ENCODE assay signal across 21 cellular contexts in the genomic region with DNA sequence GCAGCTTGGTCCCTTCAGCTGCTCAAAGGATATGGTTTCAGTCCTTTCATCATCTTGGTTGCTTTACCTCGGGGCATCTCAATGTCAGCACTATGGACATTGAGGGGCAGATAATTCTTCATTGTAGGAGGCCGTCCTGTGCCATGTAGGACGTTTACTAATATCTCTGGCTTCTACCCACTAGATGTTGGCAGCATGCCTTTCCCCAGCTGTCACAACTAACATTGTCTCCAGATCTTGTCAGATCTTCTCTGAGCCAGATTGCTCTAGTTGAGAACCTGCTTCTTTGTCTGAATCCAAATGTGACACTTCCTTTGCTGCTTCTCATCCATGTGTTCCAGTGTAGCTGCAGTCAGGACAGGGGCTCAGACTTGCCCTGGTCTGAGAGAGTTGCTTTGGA. TPM values are rescaled to one million over a fixed set of nuclear protein-coding genes. Genes with fewer than 3 reads are reported as not detected.
DNase-seq lines count a peak whose midpoint lies in the region; ATAC-seq and TF ChIP-seq lines count a peak whose summit lies in the region.
"Had no signal": no experiment of that assay in that cellular context is flagged by ENCODE, and none has a peak within 500 bp of the region (broad histone marks: within the 10 kb centered on the region; RNA-seq: fewer than 3 reads in every experiment).

No MANE protein-coding gene starts in this region.

- peak; percentile 71 for DNase-seq in MG63
- DNase-seq in central memory CD8-positive, alpha-beta T cell (ENCODE audit: low spot score in 2 of 2) = no peak
- peak in 24 of 49 donors; percentile 10 to 75 (median 25) for DNase-seq in substantia nigra (lab: John Stamatoyannopoulos, UW)
- DNase-seq in stimulated activated naive CD4-positive, alpha-beta T cell (lab: John Stamatoyannopoulos, UW) = no peak
- DNase-seq in type B pancreatic cell (ENCODE audit: extremely low spot score, unreplicated experiment) = no peak
- no peak for DNase-seq in ascending aorta (ENCODE audit: low spot score in 2 of 2)
- DNase-seq: activated CD4-positive, alpha-beta T cell treated with anti-CD3 and anti-CD28 coated beads, Interleukin-2, amount 10 ng/mL, durations not matched to agents 24 days and 14 days; activated T-cell treated with anti-CD3 and anti-CD28 coated beads, Interleukin-2, amount 50 U/mL, for 72 hours; aorta; CD4-positive, CD25-positive, alpha-beta regulatory T cell; DMS79 treated with DMSO at 0.1 percent for 48 hours; effector CD4-positive, alpha-beta T cell; HCEC 1CT; mesendoderm; NCI-H1092 treated with DMSO at 0.1 percent for 48 hours; small intestine; stomach; T1000 had no signal

- no peaks in the 10 kb centered on the region for H3K27me3 Mint-ChIP-seq in central memory CD8-positive, alpha-beta T cell
- H3K27me3 Mint-ChIP-seq in type B pancreatic cell = no peaks in the 10 kb centered on the region
- H3K27me3 Mint-ChIP-seq: activated CD4-positive, alpha-beta T cell treated with anti-CD3 and anti-CD28 coated beads, Interleukin-2, amount 10 ng/mL, durations not matched to agents 24 days and 14 days; CD4-positive, CD25-positive, alpha-beta regulatory T cell had no signal

- intact Hi-C loops in ascending aorta (cut with DNase I) = loop anchor here (5.0 kb wide), 1 partner anchor 676 kb away; no protein-coding TSS in a partner anchor

- peaks cover 23% of the 10 kb centered on the region for H3K36me3 ChIP-seq in MG63
- H3K36me3 ChIP-seq in ascending aorta = peaks cover 43 to 55% of the 10 kb centered on the region in 2 donors

- no peak overlapping the region for H3K4me3 Mint-ChIP-seq in central memory CD8-positive, alpha-beta T cell
- H3K4me3 Mint-ChIP-seq in type B pancreatic cell = no peak overlapping the region
- H3K4me3 Mint-ChIP-seq: activated CD4-positive, alpha-beta T cell treated with anti-CD3 and anti-CD28 coated beads, Interleukin-2, amount 10 ng/mL, durations not matched to agents 24 days and 14 days; activated T-cell treated with anti-CD3 and anti-CD28 coated beads, Interleukin-2, amount 50 U/mL, for 72 hours; CD4-positive, CD25-positive, alpha-beta regulatory T cell had no signal

- peak overlapping the region; percentile 19 for H3K27ac ChIP-seq in layer of hippocampus (ENCODE audit: low read depth, low read length)
- peak overlapping the region; percentile 79 for H3K27ac ChIP-seq in substantia nigra (ENCODE audit: low read depth, low read length, poor library complexity, severe bottlenecking)
- H3K27ac ChIP-seq in ascending aorta = no peak overlapping the region
- H3K27ac ChIP-seq: neutrophil had no signal

- TF ChIP-seq CTCF in type B pancreatic cell (conservative IDR thresholded peaks at IDR 0.05) (no peak), ascending aorta (IDR thresholded peaks at IDR 0.05) (no peak)

- H3K4me3 ChIP-seq in MG63 (no peak overlapping the region), ascending aorta (no peak overlapping the region)
- H3K4me3 ChIP-seq: stomach had no signal

- H3K27ac Mint-ChIP-seq in central memory CD8-positive, alpha-beta T cell (ENCODE audit: low read depth) = peak overlapping the region; percentile 38
- no peak overlapping the region for H3K27ac Mint-ChIP-seq in type B pancreatic cell
- H3K27ac Mint-ChIP-seq: activated CD4-positive, alpha-beta T cell treated with anti-CD3 and anti-CD28 coated beads, Interleukin-2, amount 10 ng/mL, durations not matched to agents 24 days and 14 days; activated T-cell treated with anti-CD3 and anti-CD28 coated beads, Interleukin-2, amount 50 U/mL, for 72 hours had no signal

- H3K27me3 ChIP-seq in MG63 (no peaks in the 10 kb centered on the region), layer of hippocampus (ENCODE audit: control insufficient read depth, insufficient read depth, low read length) (no peaks in the 10 kb centered on the region), ascending aorta (no peaks in the 10 kb centered on the region)
- H3K27me3 ChIP-seq: neutrophil, stomach had no signal

- H3K9me3 ChIP-seq in MG63 (no peaks in the 10 kb centered on the region), ascending aorta (no peaks in the 10 kb centered on the region)
- H3K9me3 ChIP-seq: neutrophil, stomach had no signal

- H3K36me3 Mint-ChIP-seq in central memory CD8-positive, alpha-beta T cell (ENCODE audit: insufficient read depth) = peaks cover 39% of the 10 kb centered on the region
- H3K36me3 Mint-ChIP-seq in type B pancreatic cell = peaks cover 14% of the 10 kb centered on the region

- no peaks in the 10 kb centered on the region for H3K4me1 ChIP-seq in ascending aorta

- no peaks in the 10 kb centered on the region for H3K9me3 Mint-ChIP-seq in central memory CD8-positive, alpha-beta T cell
- no peaks in the 10 kb centered on the region for H3K9me3 Mint-ChIP-seq in type B pancreatic cell
- H3K9me3 Mint-ChIP-seq: activated CD4-positive, alpha-beta T cell treated with anti-CD3 and anti-CD28 coated beads, Interleukin-2, amount 10 ng/mL, durations not matched to agents 24 days and 14 days; activated T-cell treated with anti-CD3 and anti-CD28 coated beads, Interleukin-2, amount 50 U/mL, for 72 hours; CD4-positive, CD25-positive, alpha-beta regulatory T cell had no signal

- H3K4me1 Mint-ChIP-seq in central memory CD8-positive, alpha-beta T cell = peaks cover 7% of the 10 kb centered on the region
- H3K4me1 Mint-ChIP-seq in type B pancreatic cell (ENCODE audit: unreplicated experiment) = peaks cover 4% of the 10 kb centered on the region

- no peak for ATAC-seq in central memory CD8-positive, alpha-beta T cell (replicated peaks; ENCODE audit: extremely low read depth, poor library complexity, severe bottlenecking)
- ATAC-seq in GM21390 (IDR thresholded peaks at IDR 0.05; ENCODE audit: unreplicated experiment) = no peak
- ATAC-seq: activated T-cell treated with anti-CD3 and anti-CD28 coated beads, Interleukin-2, amount 50 U/mL, for 72 hours had no signal

RNA-seq across cellular contexts. Expression of a gene that starts 10.3 kb away (rescaled TPM):
- total RNA-seq in MG63 (2014; rRNA removed; shearing (Covaris generic); ENCODE audit: low replicate concordance) = 76.3 and 127 TPM in 2 replicates
- total RNA-seq in type B pancreatic cell (ENCODE audit: low replicate concordance) = 102 and 115 TPM in 2 replicates
- total RNA-seq in ascending aorta = 61.6 TPM

RNA-seq across cellular contexts. Expression of a gene that starts 10.9 kb away (rescaled TPM):
- total RNA-seq in MG63 (2014; rRNA removed; shearing (Covaris generic); ENCODE audit: low replicate concordance) = 16.3 and 17.5 TPM in 2 replicates
- total RNA-seq in type B pancreatic cell (ENCODE audit: low replicate concordance) (14.5 and 28.4 TPM in 2 replicates), ascending aorta (110 TPM)

RNA-seq across cellular contexts. Expression of a gene that starts 40.6 kb away (rescaled TPM):
- total RNA-seq in MG63 (2014; rRNA removed; shearing (Covaris generic); ENCODE audit: low replicate concordance) = 18.4 and 24.9 TPM in 2 replicates
- total RNA-seq in type B pancreatic cell (ENCODE audit: low replicate concordance) = 20.2 and 21.1 TPM in 2 replicates
- 41.7 TPM for total RNA-seq in ascending aorta

RNA-seq across cellular contexts. Expression of a gene that starts 56.6 kb away (rescaled TPM):
- 15.7 and 21.7 TPM in 2 replicates for total RNA-seq in MG63 (2014; rRNA removed; shearing (Covaris generic); ENCODE audit: low replicate concordance)
- total RNA-seq in type B pancreatic cell (ENCODE audit: low replicate concordance) = 22.3 and 37.5 TPM in 2 replicates
- total RNA-seq in ascending aorta = 86.1 TPM

Comparison
In these comparisons a context has a peak if more than half of its experiments do, and no peak if none do; other contexts are left out.
1. H3K27ac ChIP-seq: peak in layer of hippocampus (single experiment) and substantia nigra (single experiment); none in ascending aorta (0 of 2).